Comparison of ENCODE assay signal across 1 cellular context in genomic region chr9:36292641-36293040, GRCh38.
TF ChIP-seq lines count a peak whose summit lies in the region.

No MANE protein-coding gene starts in this region.

TF ChIP-seq in GM23338, 12 proteins besides CTCF, POLR2A, EP300 and RAD21 (continued from another document):
- TF ChIP-seq, protein P1, sequence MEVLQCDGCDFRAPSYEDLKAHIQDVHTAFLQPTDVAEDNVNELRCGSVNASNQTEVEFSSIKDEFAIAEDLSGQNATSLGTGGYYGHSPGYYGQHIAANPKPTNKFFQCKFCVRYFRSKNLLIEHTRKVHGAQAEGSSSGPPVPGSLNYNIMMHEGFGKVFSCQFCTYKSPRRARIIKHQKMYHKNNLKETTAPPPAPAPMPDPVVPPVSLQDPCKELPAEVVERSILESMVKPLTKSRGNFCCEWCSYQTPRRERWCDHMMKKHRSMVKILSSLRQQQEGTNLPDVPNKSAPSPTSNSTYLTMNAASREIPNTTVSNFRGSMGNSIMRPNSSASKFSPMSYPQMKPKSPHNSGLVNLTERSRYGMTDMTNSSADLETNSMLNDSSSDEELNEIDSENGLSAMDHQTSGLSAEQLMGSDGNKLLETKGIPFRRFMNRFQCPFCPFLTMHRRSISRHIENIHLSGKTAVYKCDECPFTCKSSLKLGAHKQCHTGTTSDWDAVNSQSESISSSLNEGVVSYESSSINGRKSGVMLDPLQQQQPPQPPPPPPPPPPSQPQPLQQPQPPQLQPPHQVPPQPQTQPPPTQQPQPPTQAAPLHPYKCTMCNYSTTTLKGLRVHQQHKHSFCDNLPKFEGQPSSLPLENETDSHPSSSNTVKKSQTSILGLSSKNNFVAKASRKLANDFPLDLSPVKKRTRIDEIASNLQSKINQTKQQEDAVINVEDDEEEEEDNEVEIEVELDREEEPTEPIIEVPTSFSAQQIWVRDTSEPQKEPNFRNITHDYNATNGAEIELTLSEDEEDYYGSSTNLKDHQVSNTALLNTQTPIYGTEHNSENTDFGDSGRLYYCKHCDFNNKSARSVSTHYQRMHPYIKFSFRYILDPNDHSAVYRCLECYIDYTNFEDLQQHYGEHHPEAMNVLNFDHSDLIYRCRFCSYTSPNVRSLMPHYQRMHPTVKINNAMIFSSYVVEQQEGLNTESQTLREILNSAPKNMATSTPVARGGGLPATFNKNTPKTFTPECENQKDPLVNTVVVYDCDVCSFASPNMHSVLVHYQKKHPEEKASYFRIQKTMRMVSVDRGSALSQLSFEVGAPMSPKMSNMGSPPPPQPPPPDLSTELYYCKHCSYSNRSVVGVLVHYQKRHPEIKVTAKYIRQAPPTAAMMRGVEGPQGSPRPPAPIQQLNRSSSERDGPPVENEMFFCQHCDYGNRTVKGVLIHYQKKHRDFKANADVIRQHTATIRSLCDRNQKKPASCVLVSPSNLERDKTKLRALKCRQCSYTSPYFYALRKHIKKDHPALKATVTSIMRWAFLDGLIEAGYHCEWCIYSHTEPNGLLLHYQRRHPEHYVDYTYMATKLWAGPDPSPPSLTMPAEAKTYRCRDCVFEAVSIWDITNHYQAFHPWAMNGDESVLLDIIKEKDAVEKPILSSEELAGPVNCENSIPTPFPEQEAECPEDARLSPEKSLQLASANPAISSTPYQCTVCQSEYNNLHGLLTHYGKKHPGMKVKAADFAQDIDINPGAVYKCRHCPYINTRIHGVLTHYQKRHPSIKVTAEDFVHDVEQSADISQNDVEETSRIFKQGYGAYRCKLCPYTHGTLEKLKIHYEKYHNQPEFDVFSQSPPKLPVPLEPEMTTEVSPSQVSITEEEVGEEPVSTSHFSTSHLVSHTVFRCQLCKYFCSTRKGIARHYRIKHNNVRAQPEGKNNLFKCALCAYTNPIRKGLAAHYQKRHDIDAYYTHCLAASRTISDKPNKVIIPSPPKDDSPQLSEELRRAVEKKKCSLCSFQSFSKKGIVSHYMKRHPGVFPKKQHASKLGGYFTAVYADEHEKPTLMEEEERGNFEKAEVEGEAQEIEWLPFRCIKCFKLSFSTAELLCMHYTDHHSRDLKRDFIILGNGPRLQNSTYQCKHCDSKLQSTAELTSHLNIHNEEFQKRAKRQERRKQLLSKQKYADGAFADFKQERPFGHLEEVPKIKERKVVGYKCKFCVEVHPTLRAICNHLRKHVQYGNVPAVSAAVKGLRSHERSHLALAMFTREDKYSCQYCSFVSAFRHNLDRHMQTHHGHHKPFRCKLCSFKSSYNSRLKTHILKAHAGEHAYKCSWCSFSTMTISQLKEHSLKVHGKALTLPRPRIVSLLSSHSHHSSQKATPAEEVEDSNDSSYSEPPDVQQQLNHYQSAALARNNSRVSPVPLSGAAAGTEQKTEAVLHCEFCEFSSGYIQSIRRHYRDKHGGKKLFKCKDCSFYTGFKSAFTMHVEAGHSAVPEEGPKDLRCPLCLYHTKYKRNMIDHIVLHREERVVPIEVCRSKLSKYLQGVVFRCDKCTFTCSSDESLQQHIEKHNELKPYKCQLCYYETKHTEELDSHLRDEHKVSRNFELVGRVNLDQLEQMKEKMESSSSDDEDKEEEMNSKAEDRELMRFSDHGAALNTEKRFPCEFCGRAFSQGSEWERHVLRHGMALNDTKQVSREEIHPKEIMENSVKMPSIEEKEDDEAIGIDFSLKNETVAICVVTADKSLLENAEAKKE (CRISPR knock-in tag; IDR thresholded peaks at IDR 0.05): no peak
- TF ChIP-seq CREB1 (CRISPR knock-in tag; IDR thresholded peaks at IDR 0.05; ENCODE audit: low read depth): no peak
- no peak for TF ChIP-seq ZNF114 (CRISPR knock-in tag; IDR thresholded peaks at IDR 0.05)
- TF ChIP-seq REST (IDR thresholded peaks at IDR 0.05; ENCODE audit: unreplicated experiment): no peak
- no peak for TF ChIP-seq JUNB (IDR thresholded peaks at IDR 0.05; ENCODE audit: unreplicated experiment)
TF ChIP-seq in GM23338: peak in this region for 0.
